8 cellular contexts compared by ENCODE assay signal in the genomic region with DNA sequence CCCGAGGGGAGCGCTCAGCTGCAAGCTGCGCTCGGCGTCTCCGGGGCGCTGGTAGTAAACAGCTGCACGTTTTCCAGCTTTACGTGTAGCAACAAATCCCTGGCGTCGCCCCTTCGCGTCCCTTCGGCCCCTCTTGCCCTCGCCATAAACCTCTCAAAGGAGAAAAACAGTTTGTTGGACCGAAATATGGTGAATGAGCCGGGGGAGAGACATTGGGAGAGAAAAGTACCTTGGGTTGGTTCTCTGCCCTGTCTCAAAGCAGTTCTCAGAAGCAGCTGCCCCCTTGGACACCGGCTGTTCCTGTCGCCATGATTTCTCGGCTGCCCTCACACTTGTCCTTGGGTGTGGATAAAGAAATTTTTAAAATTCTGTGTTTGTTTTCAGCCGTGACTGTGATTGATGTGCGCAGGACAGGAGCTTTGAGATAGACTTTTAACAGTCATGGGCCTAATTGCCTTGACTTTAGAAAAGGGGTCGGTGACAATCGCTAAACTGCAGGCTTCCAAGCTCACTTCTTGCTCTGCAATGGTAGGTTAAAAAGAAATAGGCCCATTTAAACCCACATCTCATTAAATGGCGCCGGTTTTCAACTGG. TPM values are rescaled to one million over a fixed set of nuclear protein-coding genes. Genes with fewer than 3 reads are reported as not detected.
A peak's percentile ranks its signal among the peaks of the same experiment; 100 is the strongest.
DNase-seq lines count a peak whose midpoint lies in the region; ATAC-seq and TF ChIP-seq lines count a peak whose summit lies in the region.

No MANE protein-coding gene starts in this region.

- no peak for TF ChIP-seq POLR2A in suprapubic skin (IDR thresholded peaks at IDR 0.05)

- WGBS in suprapubic skin: 8% methylated on average over 18 of the region's 26 CpGs

- H3K4me3 Mint-ChIP-seq in activated naive CD8-positive, alpha-beta T cell treated with anti-CD3 and anti-CD28 coated beads, Interleukin-2, amount 10 ng/mL, durations not matched to agents 7 days and 5 days: peak overlapping the region; percentile 95

- H3K36me3 Mint-ChIP-seq in activated naive CD8-positive, alpha-beta T cell treated with anti-CD3 and anti-CD28 coated beads, Interleukin-2, amount 10 ng/mL, durations not matched to agents 7 days and 5 days: peaks cover 2% of the 10 kb centered on the region

- ATAC-seq in activated naive CD8-positive, alpha-beta T cell treated with anti-CD3 and anti-CD28 coated beads, Interleukin-2, amount 10 ng/mL, durations not matched to agents 7 days and 5 days (ENCODE audit: low read depth): no peak
- no peak for ATAC-seq in HG02840 (IDR thresholded peaks at IDR 0.05; ENCODE audit: low FRiP score, unreplicated experiment)

- no peaks in the 10 kb centered on the region for H3K9me3 Mint-ChIP-seq in activated naive CD8-positive, alpha-beta T cell treated with anti-CD3 and anti-CD28 coated beads, Interleukin-2, amount 10 ng/mL, durations not matched to agents 7 days and 5 days

- peaks cover 35% of the 10 kb centered on the region for H3K4me1 Mint-ChIP-seq in activated naive CD8-positive, alpha-beta T cell treated with anti-CD3 and anti-CD28 coated beads, Interleukin-2, amount 10 ng/mL, durations not matched to agents 7 days and 5 days

- in situ Hi-C loops in HAP-1 (cut with MboI; ENCODE audit: low sequenced_read_pairs): no loop called here

- H3K9me3 ChIP-seq in HAP-1: no peaks in the 10 kb centered on the region; the same call in 1 of the 2 replicates
- no peaks in the 10 kb centered on the region for H3K9me3 ChIP-seq in suprapubic skin

- no peak for TF ChIP-seq EP300 in suprapubic skin (IDR thresholded peaks at IDR 0.05)

- H3K4me1 ChIP-seq in HAP-1 (peaks cover 29% of the 10 kb centered on the region), suprapubic skin (peaks cover 37% of the 10 kb centered on the region)

- H3K27ac ChIP-seq in 22Rv1: peak overlapping the region; percentile 72
- H3K27ac ChIP-seq in suprapubic skin: peak overlapping the region; percentile 91

- POLR2A ChIA-PET in activated naive CD8-positive, alpha-beta T cell treated with anti-CD3 and anti-CD28 coated beads, Interleukin-2, amount 10 ng/mL, durations not matched to agents 7 days and 5 days (lab: Charles Lee): interaction anchor here (0.9 to 2.2 kb wide), 7 partner anchors 12 to 195 kb away, joined by 3 to 19 read pairs (median 3); partner anchors contain the start of genes AK3 and JAK2

- H3K27ac Mint-ChIP-seq in activated naive CD8-positive, alpha-beta T cell treated with anti-CD3 and anti-CD28 coated beads, Interleukin-2, amount 10 ng/mL, durations not matched to agents 7 days and 5 days: peak overlapping the region; percentile 92

- peak in 1 of 2 experiments; percentile 28 for DNase-seq in HAP-1 (ENCODE audit: low spot score in 2 of 2)
- no peak for DNase-seq in activated naive CD8-positive, alpha-beta T cell treated with anti-CD3 and anti-CD28 coated beads, Interleukin-2, amount 10 ng/mL, durations not matched to agents 7 days and 5 days
- DNase-seq in left kidney (ENCODE audit: low read depth, low spot score): peak; percentile 88
- peak in 1 of 2 donors; percentile 79 for DNase-seq in suprapubic skin (ENCODE audit: low spot score in 2 of 2)
- DNase-seq in central memory CD4-positive, alpha-beta T cell: no peak
- no peak for DNase-seq in cerebellum (ENCODE audit: low spot score)

- no peaks in the 10 kb centered on the region for H3K27me3 Mint-ChIP-seq in activated naive CD8-positive, alpha-beta T cell treated with anti-CD3 and anti-CD28 coated beads, Interleukin-2, amount 10 ng/mL, durations not matched to agents 7 days and 5 days

- H3K36me3 ChIP-seq in HAP-1 (replicated peaks) (no peaks in the 10 kb centered on the region), suprapubic skin (no peaks in the 10 kb centered on the region)

- H3K27me3 ChIP-seq in HAP-1 (ENCODE audit: low read depth) (no peaks in the 10 kb centered on the region), suprapubic skin (no peaks in the 10 kb centered on the region)

- TF ChIP-seq CTCF in 22Rv1 (IDR thresholded peaks at IDR 0.05) (no peak), suprapubic skin (IDR thresholded peaks at IDR 0.05) (no peak)

- H3K4me3 ChIP-seq in HAP-1: peak overlapping the region; percentile 89
- peak overlapping the region; percentile 96 for H3K4me3 ChIP-seq in suprapubic skin

RNA-seq across cellular contexts. Expression of gene RCL1, which starts 0.8 kb away (rescaled TPM):
- total RNA-seq in activated naive CD8-positive, alpha-beta T cell treated with anti-CD3 and anti-CD28 coated beads, Interleukin-2, amount 10 ng/mL, durations not matched to agents 7 days and 5 days: 10 to 100 TPM; 14.4 to 15.1 TPM
- 10 to 100 TPM; 44.7 to 75.7 (median 55.5) TPM for total RNA-seq in suprapubic skin
- total RNA-seq in cerebellum: 26.4 TPM

RNA-seq across cellular contexts. Expression of gene AK3, which starts 52.5 kb away (rescaled TPM):
- 10 to 100 TPM; 40.1 to 41.7 TPM for total RNA-seq in activated naive CD8-positive, alpha-beta T cell treated with anti-CD3 and anti-CD28 coated beads, Interleukin-2, amount 10 ng/mL, durations not matched to agents 7 days and 5 days
- 10 to 100 TPM; 69.7 to 96.4 (median 78.6) TPM for total RNA-seq in suprapubic skin
- total RNA-seq in cerebellum: 37.5 TPM
